Comparison of ENCODE assay signal across 1 cellular context in the genomic region with DNA sequence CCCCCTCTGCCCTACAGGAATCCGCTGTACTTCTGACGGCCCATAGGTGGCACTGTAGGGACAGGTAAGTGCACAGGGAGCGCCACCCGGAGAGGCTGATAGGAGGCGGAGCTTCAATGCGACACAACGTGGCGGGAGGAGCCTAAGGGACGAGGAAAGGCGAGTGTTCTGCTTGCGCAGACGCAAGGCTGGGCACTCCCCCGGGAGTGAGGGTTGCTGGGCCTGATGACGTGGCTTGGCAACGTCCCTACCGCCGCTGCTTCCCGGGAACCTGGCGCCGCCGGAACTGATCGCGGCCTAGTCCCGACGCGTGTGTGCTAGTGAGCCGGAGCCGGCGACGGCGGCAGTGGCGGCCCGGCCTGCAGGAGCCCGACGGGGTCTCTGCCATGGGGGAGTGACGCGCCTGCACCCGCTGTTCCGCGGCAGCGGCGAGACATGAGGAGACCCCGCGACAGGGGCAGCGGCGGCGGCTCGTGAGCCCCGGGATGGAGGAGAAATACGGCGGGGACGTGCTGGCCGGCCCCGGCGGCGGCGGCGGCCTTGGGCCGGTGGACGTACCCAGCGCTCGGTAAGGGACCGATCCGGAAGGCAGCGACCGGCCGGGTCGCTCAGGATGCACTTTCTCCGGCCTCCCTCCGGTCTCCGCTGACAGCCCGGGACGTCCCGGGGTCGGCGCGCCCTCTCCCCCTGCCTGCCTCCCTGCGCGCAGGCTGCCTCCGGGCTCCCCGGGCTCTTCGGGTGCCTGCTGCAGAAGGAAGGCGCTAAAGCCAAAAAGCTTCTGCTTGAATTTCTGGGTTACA.
TF ChIP-seq lines count a peak whose summit lies in the region.

TSS of gene SLC30A5 (plus strand) at position 244 of the 800 bp plus-strand sequence. CDS start at position 486, 242 bp downstream.

TF ChIP-seq in HepG2, 621 proteins besides CTCF, POLR2A, EP300 and RAD21 (continued from another document and continues in another):
- TF ChIP-seq ZBTB40 (IDR thresholded peaks at IDR 0.05) (no peak), ZBTB40 (CRISPR knock-in tag; IDR thresholded peaks at IDR 0.05) (peak; percentile 85), SP1 (IDR thresholded peaks at IDR 0.05) (no peak), SP1 (CRISPR knock-in tag; IDR thresholded peaks at IDR 0.05) (peak; percentile 47; the same call in 1 of the 2 replicates), MBD4 (IDR thresholded peaks at IDR 0.05; ENCODE audit: borderline replicate concordance, low read length) (no peak), ZNF513 (CRISPR knock-in tag; conservative IDR thresholded peaks at IDR 0.05) (no peak), ZNF235 (CRISPR knock-in tag; IDR thresholded peaks at IDR 0.05; ENCODE audit: borderline replicate concordance) (peak; percentile 72; the same call in 1 of the 2 replicates), PAF1 (CRISPR knock-in tag; IDR thresholded peaks at IDR 0.05) (no peak), SP4 (CRISPR knock-in tag; IDR thresholded peaks at IDR 0.05) (peak; percentile 89), DNMT1 (CRISPR knock-in tag; IDR thresholded peaks at IDR 0.05) (peak; percentile 59; the same call in 1 of the 2 replicates), ZNF773 (CRISPR knock-in tag; IDR thresholded peaks at IDR 0.05; ENCODE audit: borderline replicate concordance) (no peak), ZNF691 (CRISPR knock-in tag; IDR thresholded peaks at IDR 0.05; ENCODE audit: borderline replicate concordance, low read depth) (0 out of 2 replicates have a peak, but pooled peaks have one; percentile 34), ZNF274 (CRISPR knock-in tag; IDR thresholded peaks at IDR 0.05) (peak; percentile 81; the same call in 1 of the 2 replicates), HMG20A (CRISPR knock-in tag; IDR thresholded peaks at IDR 0.05; ENCODE audit: borderline replicate concordance) (no peak), JDP2 (CRISPR knock-in tag; IDR thresholded peaks at IDR 0.05; ENCODE audit: borderline replicate concordance) (no peak), PBX3 (CRISPR knock-in tag; IDR thresholded peaks at IDR 0.05; ENCODE audit: borderline replicate concordance) (no peak), ZNF562 (CRISPR knock-in tag; IDR thresholded peaks at IDR 0.05; ENCODE audit: borderline replicate concordance) (no peak), TP53 (CRISPR knock-in tag; conservative IDR thresholded peaks at IDR 0.05) (no peak), REXO4 (CRISPR knock-in tag; IDR thresholded peaks at IDR 0.05; ENCODE audit: borderline replicate concordance) (no peak), ZFX (CRISPR knock-in tag; IDR thresholded peaks at IDR 0.05; ENCODE audit: low read depth) (peak; percentile 100), AGO1 (IDR thresholded peaks at IDR 0.05; ENCODE audit: low read depth, low read length, poor library complexity, severe bottlenecking) (no peak), ADNP (CRISPR knock-in tag; IDR thresholded peaks at IDR 0.05) (no peak), SOX13 (IDR thresholded peaks at IDR 0.05) (no peak), SOX13 (CRISPR knock-in tag; conservative IDR thresholded peaks at IDR 0.05 in 1 of 2, IDR thresholded peaks at IDR 0.05 in 1 of 2) (0 out of 4 replicates have a peak, but pooled peaks of 1 of the 2 experiments have one; percentile 21), ZNF501 (CRISPR knock-in tag; IDR thresholded peaks at IDR 0.05) (peak; percentile 78), CHD4 (IDR thresholded peaks at IDR 0.05; ENCODE audit: borderline replicate concordance, low read length) (no peak), SIN3A (IDR thresholded peaks at IDR 0.05; ENCODE audit: borderline replicate concordance, low read depth, low read length) (peak; percentile 81; the same call in 1 of the 2 replicates)
- TF ChIP-seq, protein P1, sequence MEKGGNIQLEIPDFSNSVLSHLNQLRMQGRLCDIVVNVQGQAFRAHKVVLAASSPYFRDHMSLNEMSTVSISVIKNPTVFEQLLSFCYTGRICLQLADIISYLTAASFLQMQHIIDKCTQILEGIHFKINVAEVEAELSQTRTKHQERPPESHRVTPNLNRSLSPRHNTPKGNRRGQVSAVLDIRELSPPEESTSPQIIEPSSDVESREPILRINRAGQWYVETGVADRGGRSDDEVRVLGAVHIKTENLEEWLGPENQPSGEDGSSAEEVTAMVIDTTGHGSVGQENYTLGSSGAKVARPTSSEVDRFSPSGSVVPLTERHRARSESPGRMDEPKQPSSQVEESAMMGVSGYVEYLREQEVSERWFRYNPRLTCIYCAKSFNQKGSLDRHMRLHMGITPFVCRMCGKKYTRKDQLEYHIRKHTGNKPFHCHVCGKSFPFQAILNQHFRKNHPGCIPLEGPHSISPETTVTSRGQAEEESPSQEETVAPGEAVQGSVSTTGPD (CRISPR knock-in tag; IDR thresholded peaks at IDR 0.05), result no peak
- TF ChIP-seq, protein P2, sequence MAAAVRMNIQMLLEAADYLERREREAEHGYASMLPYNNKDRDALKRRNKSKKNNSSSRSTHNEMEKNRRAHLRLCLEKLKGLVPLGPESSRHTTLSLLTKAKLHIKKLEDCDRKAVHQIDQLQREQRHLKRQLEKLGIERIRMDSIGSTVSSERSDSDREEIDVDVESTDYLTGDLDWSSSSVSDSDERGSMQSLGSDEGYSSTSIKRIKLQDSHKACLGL (CRISPR knock-in tag; IDR thresholded peaks at IDR 0.05), result peak; percentile 89
- TF ChIP-seq, protein P3, sequence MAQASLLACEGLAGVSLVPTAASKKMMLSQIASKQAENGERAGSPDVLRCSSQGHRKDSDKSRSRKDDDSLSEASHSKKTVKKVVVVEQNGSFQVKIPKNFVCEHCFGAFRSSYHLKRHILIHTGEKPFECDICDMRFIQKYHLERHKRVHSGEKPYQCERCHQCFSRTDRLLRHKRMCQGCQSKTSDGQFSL (CRISPR knock-in tag; IDR thresholded peaks at IDR 0.05), result no peak
- TF ChIP-seq, protein P4, sequence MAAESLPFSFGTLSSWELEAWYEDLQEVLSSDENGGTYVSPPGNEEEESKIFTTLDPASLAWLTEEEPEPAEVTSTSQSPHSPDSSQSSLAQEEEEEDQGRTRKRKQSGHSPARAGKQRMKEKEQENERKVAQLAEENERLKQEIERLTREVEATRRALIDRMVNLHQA (CRISPR knock-in tag; IDR thresholded peaks at IDR 0.05), result no peak
- TF ChIP-seq, protein P5, sequence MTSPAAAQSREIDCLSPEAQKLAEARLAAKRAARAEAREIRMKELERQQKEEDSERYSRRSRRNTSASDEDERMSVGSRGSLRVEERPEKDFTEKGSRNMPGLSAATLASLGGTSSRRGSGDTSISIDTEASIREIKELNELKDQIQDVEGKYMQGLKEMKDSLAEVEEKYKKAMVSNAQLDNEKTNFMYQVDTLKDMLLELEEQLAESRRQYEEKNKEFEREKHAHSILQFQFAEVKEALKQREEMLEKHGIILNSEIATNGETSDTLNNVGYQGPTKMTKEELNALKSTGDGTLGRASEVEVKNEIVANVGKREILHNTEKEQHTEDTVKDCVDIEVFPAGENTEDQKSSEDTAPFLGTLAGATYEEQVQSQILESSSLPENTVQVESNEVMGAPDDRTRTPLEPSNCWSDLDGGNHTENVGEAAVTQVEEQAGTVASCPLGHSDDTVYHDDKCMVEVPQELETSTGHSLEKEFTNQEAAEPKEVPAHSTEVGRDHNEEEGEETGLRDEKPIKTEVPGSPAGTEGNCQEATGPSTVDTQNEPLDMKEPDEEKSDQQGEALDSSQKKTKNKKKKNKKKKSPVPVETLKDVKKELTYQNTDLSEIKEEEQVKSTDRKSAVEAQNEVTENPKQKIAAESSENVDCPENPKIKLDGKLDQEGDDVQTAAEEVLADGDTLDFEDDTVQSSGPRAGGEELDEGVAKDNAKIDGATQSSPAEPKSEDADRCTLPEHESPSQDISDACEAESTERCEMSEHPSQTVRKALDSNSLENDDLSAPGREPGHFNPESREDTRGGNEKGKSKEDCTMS (CRISPR knock-in tag; conservative IDR thresholded peaks at IDR 0.05), result no peak
- TF ChIP-seq, protein P6, sequence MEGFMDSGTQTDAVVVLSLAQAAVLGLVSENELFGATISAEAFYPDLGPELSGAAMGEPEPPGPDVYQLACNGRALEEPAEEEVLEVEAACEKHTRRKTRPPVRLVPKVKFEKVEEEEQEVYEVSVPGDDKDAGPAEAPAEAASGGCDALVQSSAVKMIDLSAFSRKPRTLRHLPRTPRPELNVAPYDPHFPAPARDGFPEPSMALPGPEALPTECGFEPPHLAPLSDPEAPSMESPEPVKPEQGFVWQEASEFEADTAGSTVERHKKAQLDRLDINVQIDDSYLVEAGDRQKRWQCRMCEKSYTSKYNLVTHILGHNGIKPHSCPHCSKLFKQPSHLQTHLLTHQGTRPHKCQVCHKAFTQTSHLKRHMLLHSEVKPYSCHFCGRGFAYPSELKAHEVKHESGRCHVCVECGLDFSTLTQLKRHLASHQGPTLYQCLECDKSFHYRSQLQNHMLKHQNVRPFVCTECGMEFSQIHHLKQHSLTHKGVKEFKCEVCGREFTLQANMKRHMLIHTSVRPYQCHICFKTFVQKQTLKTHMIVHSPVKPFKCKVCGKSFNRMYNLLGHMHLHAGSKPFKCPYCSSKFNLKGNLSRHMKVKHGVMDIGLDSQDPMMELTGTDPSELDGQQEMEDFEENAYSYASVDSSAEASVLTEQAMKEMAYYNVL (CRISPR knock-in tag; IDR thresholded peaks at IDR 0.05; ENCODE audit: borderline replicate concordance), result 0 out of 2 replicates have a peak, but pooled peaks have one; percentile 48
